ENCODE assay signal across 11 cellular contexts in genomic region chr10:78613132-78613531, GRCh38.
"Had no signal": no experiment of that assay in that cellular context is flagged by ENCODE, and none has a peak within 500 bp of the region (broad histone marks: within the 10 kb centered on the region; RNA-seq: fewer than 3 reads in every experiment).

No MANE protein-coding gene starts in this region.

- H3K4me3 Mint-ChIP-seq: GM23338, H9, HFFc6 had no signal

- ATAC-seq: GM23338, HCT116 had no signal

- FAIRE-seq: H1, H54 had no signal

- H3K4me3 ChIP-seq: GM23248, GM23338, HAP-1 had no signal

- DNase-seq: GM23248, GOT3, H7, HCEC 1CT, HFFc6 had no signal

- H3K4me1 Mint-ChIP-seq: GM23338 had no signal

- H3K27ac Mint-ChIP-seq: GM23338, H9, HFFc6 had no signal

- H3K9me3 Mint-ChIP-seq: GM23338 had no signal

- H3K36me3 ChIP-seq: HAP-1 had no signal

- H3K9me3 ChIP-seq: HAP-1 had no signal

- H3K27ac ChIP-seq: GM23248 had no signal

- H3K4me1 ChIP-seq: HAP-1 had no signal
